ENCODE assay signal across 9 cellular contexts in genomic region chr11:17730608-17731462, GRCh38.
DNase-seq lines count a peak whose midpoint lies in the region; ATAC-seq and TF ChIP-seq lines count a peak whose summit lies in the region.
"Had no signal": no experiment of that assay in that cellular context is flagged by ENCODE, and none has a peak within 500 bp of the region (broad histone marks: within the 10 kb centered on the region; RNA-seq: fewer than 3 reads in every experiment).

No MANE protein-coding gene starts in this region.

- peaks cover 3% of the 10 kb centered on the region for H3K4me1 Mint-ChIP-seq in T-helper 2 cell treated with Interferon-gamma antibody and Interleukin-4, amounts not matched to agents 5 μg/mL and 100 μg/mL, for 36 hours (ENCODE audit: low read depth)

- H3K9me3 Mint-ChIP-seq in T-helper 2 cell treated with Interferon-gamma antibody and Interleukin-4, amounts not matched to agents 5 μg/mL and 100 μg/mL, for 36 hours: no peaks in the 10 kb centered on the region

- ATAC-seq in GM18511 (IDR thresholded peaks at IDR 0.05; ENCODE audit: unreplicated experiment) (peak; percentile 83), HG02981 (IDR thresholded peaks at IDR 0.05; ENCODE audit: unreplicated experiment) (peak; percentile 79)

- H3K4me3 Mint-ChIP-seq in T-helper 2 cell treated with Interferon-gamma antibody and Interleukin-4, amounts not matched to agents 5 μg/mL and 100 μg/mL, for 36 hours: no peak overlapping the region

- in situ Hi-C loops in astrocyte of the spinal cord (cut with HindIII; ENCODE audit: low sequenced_read_pairs): no loop called here

- H3K27ac ChIP-seq in 22Rv1: no peak overlapping the region
- H3K27ac ChIP-seq: BLaER1 had no signal

- H3K27ac Mint-ChIP-seq in T-helper 2 cell treated with Interferon-gamma antibody and Interleukin-4, amounts not matched to agents 5 μg/mL and 100 μg/mL, for 36 hours: no peak overlapping the region

- TF ChIP-seq CTCF in 22Rv1 (IDR thresholded peaks at IDR 0.05): peak; percentile 94
- TF ChIP-seq CTCF in astrocyte of the spinal cord (IDR thresholded peaks at IDR 0.05; ENCODE audit: low read depth, low read length): peak; percentile 91

- peak; percentile 90 for DNase-seq in NCI-H2029 treated with DMSO at 0.1 percent for 48 hours (lab: John Stamatoyannopoulos, UW)
- peak; percentile 54 for DNase-seq in T-helper 2 cell treated with Interferon-gamma antibody and Interleukin-4, amounts not matched to agents 5 μg/mL and 100 μg/mL, for 36 hours (ENCODE audit: low spot score)
- peak; percentile 75 for DNase-seq in astrocyte of the spinal cord (ENCODE audit: low read depth, low spot score)
- DNase-seq in hippocampal formation (lab: John Stamatoyannopoulos, UW): peak; percentile 65 to 75
- peak; percentile 55 for DNase-seq in smooth muscle cell of the brain vasculature (ENCODE audit: low read depth, low spot score)

- no peaks in the 10 kb centered on the region for H3K36me3 Mint-ChIP-seq in T-helper 2 cell treated with Interferon-gamma antibody and Interleukin-4, amounts not matched to agents 5 μg/mL and 100 μg/mL, for 36 hours (ENCODE audit: low read depth)

- no peak overlapping the region for H3K4me3 ChIP-seq in astrocyte of the spinal cord (ENCODE audit: low read depth, low read length)
- H3K4me3 ChIP-seq: BLaER1 had no signal

- H3K27me3 Mint-ChIP-seq in T-helper 2 cell treated with Interferon-gamma antibody and Interleukin-4, amounts not matched to agents 5 μg/mL and 100 μg/mL, for 36 hours (ENCODE audit: low read depth): peaks cover 55% of the 10 kb centered on the region
